ENCODE assay signal across 1 cellular context in genomic region chr1:32178380-32179192, GRCh38.
TF ChIP-seq lines count a peak whose summit lies in the region.

No MANE protein-coding gene starts in this region.

TF ChIP-seq in K562, 482 proteins besides CTCF, POLR2A, EP300 and RAD21:
- TF ChIP-seq SP1 (CRISPR knock-in tag; IDR thresholded peaks at IDR 0.05) = no peak
- 0 out of 2 replicates have a peak, but pooled peaks have one; percentile 5 for TF ChIP-seq FOXJ2 (tag; IDR thresholded peaks at IDR 0.05)
- no peak for TF ChIP-seq CCAR2 (IDR thresholded peaks at IDR 0.05; ENCODE audit: low read depth, low read length)
- TF ChIP-seq NR2C2 (CRISPR knock-in tag; IDR thresholded peaks at IDR 0.05) = no peak
- TF ChIP-seq NR2C2 (tag; IDR thresholded peaks at IDR 0.05) = peak; percentile 68; the same call in 1 of the 2 replicates
- peak; percentile 89 for TF ChIP-seq ESRRA (IDR thresholded peaks at IDR 0.05; ENCODE audit: borderline replicate concordance, low read depth)
- 0 out of 2 replicates have a peak, but pooled peaks have one; percentile 0 for TF ChIP-seq ZNF431 (CRISPR knock-in tag; IDR thresholded peaks at IDR 0.05)
- 0 out of 2 replicates have a peak, but pooled peaks have one; percentile 42 for TF ChIP-seq HMBOX1 (IDR thresholded peaks at IDR 0.05)
- 0 out of 2 replicates have a peak, but pooled peaks have one; percentile 12 for TF ChIP-seq NFRKB (IDR thresholded peaks at IDR 0.05; ENCODE audit: low read depth)
- TF ChIP-seq ZNF512 (tag; IDR thresholded peaks at IDR 0.05) = no peak
- TF ChIP-seq NR2C1 (IDR thresholded peaks at IDR 0.05) = peak; percentile 87
- TF ChIP-seq NR2C1 (tag; IDR thresholded peaks at IDR 0.05) = peak; percentile 90
- 0 out of 2 replicates have a peak, but pooled peaks have one; percentile 3 for TF ChIP-seq E2F5 (CRISPR knock-in tag; IDR thresholded peaks at IDR 0.05)
- 0 out of 2 replicates have a peak, but pooled peaks have one; percentile 16 for TF ChIP-seq CEBPB (tag; IDR thresholded peaks at IDR 0.05)
- TF ChIP-seq SAP30 (IDR thresholded peaks at IDR 0.05; ENCODE audit: borderline replicate concordance, insufficient read depth, low read depth, low read length, poor library complexity, severe bottlenecking) = no peak
- TF ChIP-seq HNRNPLL (IDR thresholded peaks at IDR 0.05; ENCODE audit: low read depth, low read length, poor library complexity, severe bottlenecking) = no peak
- TF ChIP-seq DIDO1 (tag; IDR thresholded peaks at IDR 0.05; ENCODE audit: low read depth) = no peak
- TF ChIP-seq ZNF197 (CRISPR knock-in tag; IDR thresholded peaks at IDR 0.05; ENCODE audit: low read depth) = 0 out of 2 replicates have a peak, but pooled peaks have one; percentile 7
- TF ChIP-seq ZBTB17 (CRISPR knock-in tag; IDR thresholded peaks at IDR 0.05) = no peak
- no peak for TF ChIP-seq SAFB2 (IDR thresholded peaks at IDR 0.05; ENCODE audit: borderline replicate concordance, low read depth, low read length, severe bottlenecking)
